In genomic region chr9:121529237-121529987, GRCh38 we compare ENCODE assay signal across 8 cellular contexts. TPM values are rescaled to one million over a fixed set of nuclear protein-coding genes. Genes with fewer than 3 reads are reported as not detected.
DNase-seq lines count a peak whose midpoint lies in the region; ATAC-seq and TF ChIP-seq lines count a peak whose summit lies in the region.

No MANE protein-coding gene starts in this region.

- TF ChIP-seq EP300 in upper lobe of left lung (IDR thresholded peaks at IDR 0.05): no peak

- H3K27ac ChIP-seq in coronary artery (peak overlapping the region; percentile 19 to 48), left lung (peak overlapping the region; percentile 26 to 41), upper lobe of left lung (peak overlapping the region in 1 of 4 donors; percentile 17)

- ATAC-seq in left lung (peak; percentile 84), upper lobe of left lung (ENCODE audit: low FRiP score in 2 of 2) (peak; percentile 67 to 90), HG03565 (IDR thresholded peaks at IDR 0.05; ENCODE audit: unreplicated experiment) (no peak), GM18909 (IDR thresholded peaks at IDR 0.05; ENCODE audit: poor library complexity, unreplicated experiment) (no peak), GM21723 (IDR thresholded peaks at IDR 0.05; ENCODE audit: unreplicated experiment) (no peak)

- intact Hi-C loops in left lung (cut with DNase I): no loop called here

- DNase-seq in M059J (ENCODE audit: low read depth) (peak; percentile 98), coronary artery (ENCODE audit: low spot score) (peak; percentile 92), left lung (peak; percentile 81 to 82), upper lobe of left lung (peak; percentile 54 to 63)
- DNase-seq in activated CD8-positive, alpha-beta memory T cell treated with anti-CD3 and anti-CD28 coated beads, Interleukin-2, amount 50 U/mL, for 4 hours: no peak

- H3K27me3 ChIP-seq in left lung (no peaks in the 10 kb centered on the region), upper lobe of left lung (no peaks in the 10 kb centered on the region)

- TF ChIP-seq CTCF in coronary artery (IDR thresholded peaks at IDR 0.05) (no peak), left lung (IDR thresholded peaks at IDR 0.05) (no peak), upper lobe of left lung (IDR thresholded peaks at IDR 0.05) (no peak)

- 33 to 35% methylated on average over 9 to 11 of the region's 11 CpGs for WGBS in upper lobe of left lung, 2 donors

- TF ChIP-seq POLR2A in upper lobe of left lung (IDR thresholded peaks at IDR 0.05): no peak

- H3K4me3 ChIP-seq in coronary artery (no peak overlapping the region), left lung (no peak overlapping the region), upper lobe of left lung (no peak overlapping the region)

- H3K4me1 ChIP-seq in left lung: peaks cover 0 to 6% of the 10 kb centered on the region in 2 donors
- peaks cover 0 to 8% (median 0%) of the 10 kb centered on the region in 4 donors for H3K4me1 ChIP-seq in upper lobe of left lung

- no peaks in the 10 kb centered on the region for H3K9me3 ChIP-seq in left lung
- no peaks in the 10 kb centered on the region for H3K9me3 ChIP-seq in upper lobe of left lung

- H3K36me3 ChIP-seq in left lung: no peaks in the 10 kb centered on the region
- no peaks in the 10 kb centered on the region for H3K36me3 ChIP-seq in upper lobe of left lung

RNA-seq across cellular contexts. Expression of gene GGTA1, which starts 29.8 kb away (rescaled TPM):
- total RNA-seq in M059J (2014; rRNA removed; shearing (Covaris generic)): not detected in 2 replicates
- total RNA-seq in left lung (1 to 10 TPM; 4.8 to 7.5 TPM), upper lobe of left lung (10 to 100 TPM in 1 of 6 donors, 1 to 10 TPM in 5; 6.3 to 12.3 (median 8.1) TPM)

Comparison
In these comparisons a context has a peak if more than half of its experiments do, and no peak if none do; other contexts are left out.
1. ATAC-seq: peak in left lung (single experiment) and upper lobe of left lung (2 of 2); none in HG03565 (single experiment), GM18909 (single experiment) and GM21723 (single experiment).